In the genomic region with DNA sequence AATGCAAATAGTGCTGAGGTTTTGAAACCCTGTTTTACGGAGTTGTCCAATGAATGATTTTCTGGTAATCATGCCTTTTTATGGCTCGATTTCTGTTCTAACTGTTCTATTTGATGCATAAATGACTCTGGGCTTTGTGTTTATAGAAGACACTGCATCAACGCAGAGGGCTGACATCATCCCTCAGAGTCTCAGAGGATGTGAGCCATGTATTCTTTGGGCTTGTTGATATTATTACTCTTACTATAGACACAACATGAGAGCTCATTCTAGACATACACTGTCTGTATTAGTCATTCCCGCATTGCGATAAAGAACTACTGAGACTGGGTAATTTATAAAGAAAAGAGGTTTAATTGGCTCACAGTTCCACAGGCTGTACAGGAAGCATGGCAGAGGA, we compare ENCODE assay signal across 29 cellular contexts. TPM values are rescaled to one million over a fixed set of nuclear protein-coding genes. Genes with fewer than 3 reads are reported as not detected.
DNase-seq lines count a peak whose midpoint lies in the region; ATAC-seq, FAIRE-seq and TF ChIP-seq lines count a peak whose summit lies in the region.
"Had no signal": no experiment of that assay in that cellular context is flagged by ENCODE, and none has a peak within 500 bp of the region (broad histone marks: within the 10 kb centered on the region; RNA-seq: fewer than 3 reads in every experiment).

No MANE protein-coding gene starts in this region.

- in situ Hi-C loops in astrocyte of the spinal cord (cut with HindIII; ENCODE audit: low sequenced_read_pairs), result no loop called here

- DNase-seq in HTR-8/SVneo (ENCODE audit: insufficient read length, low spot score) (no peak), astrocyte of the spinal cord (ENCODE audit: low read depth, low spot score) (peak; percentile 93), hepatic stellate cell (ENCODE audit: low spot score) (peak; percentile 57), stromal cell of bone marrow (ENCODE audit: low read depth) (peak; percentile 25), immature natural killer cell (no peak), natural killer cell (no peak)
- DNase-seq in activated CD4-positive, CD25-positive, alpha-beta regulatory T cell treated with anti-CD3 and anti-CD28 coated beads, Interleukin-2, amount 50 U/mL, for 72 hours, result no peak
- DNase-seq: activated CD4-positive, alpha-beta T cell treated with anti-CD3 and anti-CD28 coated beads, Interleukin-2, amount 10 ng/mL, durations not matched to agents 7 days and 5 days; activated naive CD4-positive, alpha-beta T cell treated with anti-CD3 and anti-CD28 coated beads for 36 hours; activated T-cell treated with anti-CD3 and anti-CD28 coated beads, Interleukin-2, amount 50 U/mL, for 72 hours; effector memory CD4-positive, alpha-beta T cell; erythroblast; gastrocnemius medialis; H7; islet precursor cell; lower lobe of right lung; mucosa of descending colon; NCI-H1092 treated with DMSO at 0.1 percent for 48 hours; NCI-H1930; NCI-H2227 treated with DMSO at 0.1 percent for 48 hours; NCI-H748 treated with DMSO at 0.1 percent for 48 hours; nephron progenitor cell; stomach; trophoblast cell had no signal

- H3K27ac Mint-ChIP-seq in immature natural killer cell (no peak overlapping the region), natural killer cell (no peak overlapping the region)
- H3K27ac Mint-ChIP-seq: activated CD4-positive, alpha-beta T cell treated with anti-CD3 and anti-CD28 coated beads, Interleukin-2, amount 10 ng/mL, durations not matched to agents 7 days and 5 days; activated naive CD4-positive, alpha-beta T cell treated with anti-CD3 and anti-CD28 coated beads for 36 hours; activated T-cell treated with anti-CD3 and anti-CD28 coated beads, Interleukin-2, amount 50 U/mL, for 72 hours; nephron progenitor cell; progenitor cell of endocrine pancreas had no signal

- intact Hi-C loops in natural killer cell (cut with micrococcal nuclease), result no loop called here

- H3K9me3 Mint-ChIP-seq in immature natural killer cell, result peaks cover 0 to 7% (median 3%) of the 10 kb centered on the region in 6 donors
- H3K9me3 Mint-ChIP-seq in natural killer cell, result peaks cover 4 to 8% of the 10 kb centered on the region in 2 donors
- H3K9me3 Mint-ChIP-seq: activated CD4-positive, alpha-beta T cell treated with anti-CD3 and anti-CD28 coated beads, Interleukin-2, amount 10 ng/mL, durations not matched to agents 7 days and 5 days; nephron progenitor cell had no signal

- no peak overlapping the region for H3K4me3 ChIP-seq in astrocyte of the spinal cord (ENCODE audit: low read depth, low read length)
- H3K4me3 ChIP-seq: gastrocnemius medialis, lower lobe of right lung, mucosa of descending colon, stomach had no signal

- ATAC-seq in natural killer cell, result no peak
- ATAC-seq: activated T-cell treated with anti-CD3 and anti-CD28 coated beads, Interleukin-2, amount 50 U/mL, for 72 hours; gastrocnemius medialis; HepG2; lower lobe of right lung; mucosa of descending colon; sciatic nerve; SK-N-SH treated with all-trans-retinoic acid at 6 μM for 48 hours had no signal

- peak; percentile 60 for FAIRE-seq in HTR-8/SVneo (lab: Jason Lieb, UNC)
- FAIRE-seq: HepG2 had no signal

- H3K36me3 Mint-ChIP-seq in immature natural killer cell (no peaks in the 10 kb centered on the region), natural killer cell (no peaks in the 10 kb centered on the region)

- no peaks in the 10 kb centered on the region for H3K4me1 Mint-ChIP-seq in immature natural killer cell
- H3K4me1 Mint-ChIP-seq in natural killer cell, result no peaks in the 10 kb centered on the region
- H3K4me1 Mint-ChIP-seq: activated CD4-positive, alpha-beta T cell treated with anti-CD3 and anti-CD28 coated beads, Interleukin-2, amount 10 ng/mL, durations not matched to agents 7 days and 5 days had no signal

- H3K27me3 Mint-ChIP-seq in immature natural killer cell (ENCODE audit: low read depth in 3 of 3) (peaks cover 0 to 9% (median 1%) of the 10 kb centered on the region in 3 donors), natural killer cell (ENCODE audit: low read depth in 2 of 2) (peaks cover 0 to 2% of the 10 kb centered on the region in 2 donors)
- H3K27me3 Mint-ChIP-seq: activated CD4-positive, alpha-beta T cell treated with anti-CD3 and anti-CD28 coated beads, Interleukin-2, amount 10 ng/mL, durations not matched to agents 7 days and 5 days; progenitor cell of endocrine pancreas had no signal

- H3K4me3 Mint-ChIP-seq in immature natural killer cell (no peak overlapping the region), natural killer cell (no peak overlapping the region)
- H3K4me3 Mint-ChIP-seq: activated CD4-positive, alpha-beta T cell treated with anti-CD3 and anti-CD28 coated beads, Interleukin-2, amount 10 ng/mL, durations not matched to agents 7 days and 5 days; activated naive CD4-positive, alpha-beta T cell treated with anti-CD3 and anti-CD28 coated beads for 36 hours; activated T-cell treated with anti-CD3 and anti-CD28 coated beads, Interleukin-2, amount 50 U/mL, for 72 hours; nephron progenitor cell had no signal

- TF ChIP-seq CTCF in astrocyte of the spinal cord (IDR thresholded peaks at IDR 0.05; ENCODE audit: low read depth, low read length), result no peak
- no peak for TF ChIP-seq CTCF in natural killer cell (IDR thresholded peaks at IDR 0.05)

RNA-seq across cellular contexts. Expression of a gene that starts 31.6 kb away (rescaled TPM):
- polyA plus RNA-seq in immature natural killer cell, result not detected
- not detected for total RNA-seq in natural killer cell
- total RNA-seq: activated CD4-positive, alpha-beta T cell treated with anti-CD3 and anti-CD28 coated beads, Interleukin-2, amount 10 ng/mL, durations not matched to agents 7 days and 5 days; activated naive CD4-positive, alpha-beta T cell treated with anti-CD3 and anti-CD28 coated beads for 36 hours; activated T-cell treated with anti-CD3 and anti-CD28 coated beads, Interleukin-2, amount 50 U/mL, for 72 hours; HepG2; T-helper 2 cell treated with Interferon-gamma antibody and Interleukin-4, amounts not matched to agents 100 ng/mL and 5 ng/mL, for 36 hours had no signal
- polyA plus RNA-seq: HepG2 had no signal

Comparison
In these comparisons a context has a peak if more than half of its experiments do, and no peak if none do; other contexts are left out.
1. DNase-seq: peak in astrocyte of the spinal cord (single experiment), hepatic stellate cell (single experiment) and stromal cell of bone marrow (single experiment); none in HTR-8/SVneo (single experiment), immature natural killer cell (0 of 3), natural killer cell (single experiment) and activated CD4-positive, CD25-positive, alpha-beta regulatory T cell treated with anti-CD3 and anti-CD28 coated beads, Interleukin-2, amount 50 U/mL, for 72 hours (single experiment).